Comparison of ENCODE assay signal across 24 cellular contexts in the genomic region with DNA sequence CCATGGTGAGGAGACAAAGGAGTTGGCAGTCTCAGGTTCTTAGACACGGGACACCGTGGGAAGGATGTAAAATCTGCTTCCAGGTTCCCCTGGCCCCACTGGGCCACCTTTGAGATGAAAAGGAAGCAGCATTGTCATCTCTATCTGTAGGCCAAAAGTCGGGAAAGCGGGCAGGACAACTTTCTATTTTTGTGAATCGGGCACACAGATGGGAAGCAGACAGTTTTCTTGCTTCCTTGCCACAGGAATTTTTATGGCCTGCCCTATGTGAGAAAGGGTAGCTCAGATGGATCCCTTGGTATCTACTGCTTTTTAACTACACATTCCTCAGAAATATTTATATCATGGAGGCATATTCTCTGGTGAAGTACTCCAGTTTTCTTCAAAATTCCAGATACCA.
DNase-seq lines count a peak whose midpoint lies in the region; ATAC-seq, FAIRE-seq and TF ChIP-seq lines count a peak whose summit lies in the region.
"Had no signal": no experiment of that assay in that cellular context is flagged by ENCODE, and none has a peak within 500 bp of the region (broad histone marks: within the 10 kb centered on the region; RNA-seq: fewer than 3 reads in every experiment).

No MANE protein-coding gene starts in this region.

- H3K9me3 ChIP-seq in RWPE2 (ENCODE audit: severe bottlenecking): no peaks in the 10 kb centered on the region
- H3K9me3 ChIP-seq: A549; BLaER1 treated with 17β-estradiol and CSF1 and Interleukin-3, amounts not matched to agents 10 nM and 100 nM; Peyer's patch; SK-N-SH had no signal

- FAIRE-seq in D721Med (lab: Jason Lieb, UNC): no peak
- FAIRE-seq: A549, GM12892, GM18507, H54, HepG2 had no signal

- peaks cover 0 to 11% (median 5%) of the 10 kb centered on the region in 9 donors for H3K9me3 Mint-ChIP-seq in naive thymus-derived CD8-positive, alpha-beta T cell

- no peak overlapping the region for H3K27ac Mint-ChIP-seq in naive thymus-derived CD8-positive, alpha-beta T cell
- H3K27ac Mint-ChIP-seq: CD8-positive, alpha-beta T cell had no signal

- TF ChIP-seq CTCF in RWPE2 (IDR thresholded peaks at IDR 0.05; ENCODE audit: poor library complexity, severe bottlenecking): no peak
- no peak for TF ChIP-seq CTCF in D721Med (IDR thresholded peaks at IDR 0.05; ENCODE audit: insufficient read depth, missing control alignments)

- H3K4me1 ChIP-seq in RWPE2 (ENCODE audit: insufficient read depth, poor library complexity, severe bottlenecking): no peaks in the 10 kb centered on the region
- H3K4me1 ChIP-seq: A549; BLaER1 treated with 17β-estradiol and CSF1 and Interleukin-3, amounts not matched to agents 10 nM and 100 nM; Peyer's patch had no signal

- no peak overlapping the region for H3K4me3 Mint-ChIP-seq in naive thymus-derived CD8-positive, alpha-beta T cell
- H3K4me3 Mint-ChIP-seq: CD8-positive, alpha-beta T cell had no signal

- peaks cover 0 to 4% (median 3%) of the 10 kb centered on the region in 3 donors for H3K36me3 Mint-ChIP-seq in naive thymus-derived CD8-positive, alpha-beta T cell
- H3K36me3 Mint-ChIP-seq: CD8-positive, alpha-beta T cell had no signal

- DNase-seq in AG08395 (ENCODE audit: low spot score) (peak; percentile 1), RWPE2 (ENCODE audit: low spot score) (no peak), glomerular visceral epithelial cell (ENCODE audit: extremely low spot score) (peak; percentile 41), renal cortical epithelial cell (ENCODE audit: low read depth) (peak; percentile 20), T-helper 2 cell (no peak), D721Med (ENCODE audit: insufficient read length, low spot score) (no peak)
- DNase-seq in naive thymus-derived CD8-positive, alpha-beta T cell: no peak
- DNase-seq in stimulated activated CD4-positive, alpha-beta T cell treated with anti-CD3 and anti-CD28 coated beads, Interleukin-4, amount 100 ng/mL, for 24 hours: no peak
- DNase-seq: Calu3; CD8-positive, alpha-beta T cell; KBM-7; NCI-H1417 treated with DMSO at 0.1 percent for 48 hours; NCI-H187 treated with DMSO at 0.1 percent for 48 hours; NCI-H345; NCI-H524 treated with DMSO at 0.1 percent for 48 hours; Peyer's patch; SK-N-SH had no signal

- 0 out of 3 replicates have a peak, but pooled peaks have one; percentile 14 for ATAC-seq in RWPE2 (ENCODE audit: low read depth)
- ATAC-seq in naive thymus-derived CD8-positive, alpha-beta T cell: no peak
- ATAC-seq: A549; CD8-positive, alpha-beta T cell; HepG2; Right ventricle myocardium inferior had no signal

- H3K4me3 ChIP-seq in RWPE2 (ENCODE audit: severe bottlenecking): no peak overlapping the region
- H3K4me3 ChIP-seq: A549; BLaER1 treated with 17β-estradiol and CSF1 and Interleukin-3, amounts not matched to agents 10 nM and 100 nM; Peyer's patch had no signal

- no peaks in the 10 kb centered on the region for H3K36me3 ChIP-seq in RWPE2 (ENCODE audit: low read depth)
- H3K36me3 ChIP-seq: BLaER1 treated with 17β-estradiol and CSF1 and Interleukin-3, amounts not matched to agents 10 nM and 100 nM; Peyer's patch had no signal

- peaks cover 0 to 12% (median 1%) of the 10 kb centered on the region in 5 donors for H3K27me3 Mint-ChIP-seq in naive thymus-derived CD8-positive, alpha-beta T cell

- H3K27ac ChIP-seq in RWPE2 (ENCODE audit: poor library complexity, severe bottlenecking): no peak overlapping the region
- H3K27ac ChIP-seq: A549; BLaER1 treated with 17β-estradiol and CSF1 and Interleukin-3, amounts not matched to agents 10 nM and 100 nM; Peyer's patch had no signal

- POLR2A ChIA-PET in naive thymus-derived CD8-positive, alpha-beta T cell (lab: Charles Lee): no interaction called here

- H3K27me3 ChIP-seq in RWPE2 (ENCODE audit: insufficient read depth, poor library complexity, severe bottlenecking): no peaks in the 10 kb centered on the region
- H3K27me3 ChIP-seq: BLaER1 treated with 17β-estradiol and CSF1 and Interleukin-3, amounts not matched to agents 10 nM and 100 nM; Peyer's patch had no signal

- H3K4me1 Mint-ChIP-seq in naive thymus-derived CD8-positive, alpha-beta T cell: no peaks in the 10 kb centered on the region

Comparison
In these comparisons a context has a peak if more than half of its experiments do, and no peak if none do; other contexts are left out.
1. DNase-seq: peak in AG08395 (single experiment), glomerular visceral epithelial cell (single experiment) and renal cortical epithelial cell (single experiment); none in RWPE2 (single experiment), T-helper 2 cell (0 of 5), D721Med (single experiment), naive thymus-derived CD8-positive, alpha-beta T cell (0 of 10) and stimulated activated CD4-positive, alpha-beta T cell treated with anti-CD3 and anti-CD28 coated beads, Interleukin-4, amount 100 ng/mL, for 24 hours (single experiment).